ENCODE assay signal across 8 cellular contexts in genomic region chr7:99408347-99409191, GRCh38. TPM values are rescaled to one million over a fixed set of nuclear protein-coding genes. Genes with fewer than 3 reads are reported as not detected.
DNase-seq lines count a peak whose midpoint lies in the region; ATAC-seq and TF ChIP-seq lines count a peak whose summit lies in the region.

Gene BUD31, plus strand, starts transcription at chr7:99408969. Its CDS starts 2,124 bp downstream, at chr7:99411093.
A gene with protein sequence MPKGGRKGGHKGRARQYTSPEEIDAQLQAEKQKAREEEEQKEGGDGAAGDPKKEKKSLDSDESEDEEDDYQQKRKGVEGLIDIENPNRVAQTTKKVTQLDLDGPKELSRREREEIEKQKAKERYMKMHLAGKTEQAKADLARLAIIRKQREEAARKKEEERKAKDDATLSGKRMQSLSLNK (minus strand): TSS chr7:99408597. CDS start chr7:99408548, 49 bp downstream.

- H3K9me3 Mint-ChIP-seq in GM23338 (no peaks in the 10 kb centered on the region), natural killer cell (no peaks in the 10 kb centered on the region)
- no peaks in the 10 kb centered on the region for H3K9me3 Mint-ChIP-seq in activated T-helper 17 cell treated with anti-CD3 and anti-CD28 coated beads, Interleukin-2, amount 50 U/mL, for 72 hours

- H3K4me3 ChIP-seq in DOHH2 (ENCODE audit: low read length) (peak within 1 kb of the TSS; percentile 83), GM23338 (peak within 1 kb of the TSS; percentile 88), fibroblast of mammary gland (ENCODE audit: control insufficient read depth, low read depth, low read length) (peak within 1 kb of the TSS; percentile 98)

- H3K79me2 ChIP-seq in DOHH2 (ENCODE audit: control insufficient read depth, low read length) = peaks cover 94% of the 10 kb centered on the region
- peaks cover 70% of the 10 kb centered on the region for H3K79me2 ChIP-seq in GM23338 (replicated peaks; ENCODE audit: insufficient read depth)

- H4K20me1 ChIP-seq in DOHH2 (ENCODE audit: control insufficient read depth, insufficient read depth, low read depth, low read length) = peaks cover 32% of the 10 kb centered on the region; the same call in 1 of the 2 replicates
- peaks cover 56% of the 10 kb centered on the region for H4K20me1 ChIP-seq in GM23338 (replicated peaks; ENCODE audit: insufficient read depth)

- ATAC-seq in GM23338 (peak; percentile 92), natural killer cell (peak; percentile 84 to 95 (median 85))
- ATAC-seq in activated T-helper 17 cell treated with anti-CD3 and anti-CD28 coated beads, Interleukin-2, amount 50 U/mL, for 72 hours (replicated peaks) = peak; percentile 91

- H3K4me1 ChIP-seq in DOHH2 (ENCODE audit: control insufficient read depth, low read length) (peaks cover 33% of the 10 kb centered on the region), GM23338 (ENCODE audit: insufficient read depth) (peaks cover 21% of the 10 kb centered on the region)

- H3K27ac Mint-ChIP-seq in GM23338 (peak within 1 kb of the TSS; percentile 100), natural killer cell (peak within 1 kb of the TSS; percentile 93)
- peak within 1 kb of the TSS; percentile 98 for H3K27ac Mint-ChIP-seq in activated T-helper 17 cell treated with anti-CD3 and anti-CD28 coated beads, Interleukin-2, amount 50 U/mL, for 72 hours

- no peaks in the 10 kb centered on the region for H3K9me3 ChIP-seq in DOHH2 (ENCODE audit: control insufficient read depth, insufficient read depth, low read length)

- H3K4me3 Mint-ChIP-seq in GM23338 (peak within 1 kb of the TSS; percentile 95), natural killer cell (peak within 1 kb of the TSS; percentile 96)
- peak within 1 kb of the TSS; percentile 94 for H3K4me3 Mint-ChIP-seq in activated T-helper 17 cell treated with anti-CD3 and anti-CD28 coated beads, Interleukin-2, amount 50 U/mL, for 72 hours

- TF ChIP-seq CTCF in DOHH2 (IDR thresholded peaks at IDR 0.05; ENCODE audit: low read depth, low read length, poor library complexity, severe bottlenecking) = no peak
- TF ChIP-seq CTCF in GM23338 (conservative IDR thresholded peaks at IDR 0.05; ENCODE audit: low read depth in 2 of 2) = 0 out of 4 replicates have a peak, but pooled peaks of 1 of the 2 experiments have one; percentile 0
- no peak for TF ChIP-seq CTCF in fibroblast of mammary gland (conservative IDR thresholded peaks at IDR 0.05; ENCODE audit: control insufficient read depth, insufficient read depth, low read depth, low read length)
- no peak for TF ChIP-seq CTCF in natural killer cell (IDR thresholded peaks at IDR 0.05)

- H3K4me1 Mint-ChIP-seq in GM23338 (peaks cover 21% of the 10 kb centered on the region), natural killer cell (peaks cover 50 to 59% of the 10 kb centered on the region in 2 donors)
- H3K4me1 Mint-ChIP-seq in activated T-helper 17 cell treated with anti-CD3 and anti-CD28 coated beads, Interleukin-2, amount 50 U/mL, for 72 hours = peaks cover 24% of the 10 kb centered on the region

- intact Hi-C loops in natural killer cell (cut with micrococcal nuclease) = loop anchor here (1.0 to 5.0 kb wide), 6 partner anchors 16 to 144 kb away; partner anchors contain the start of genes ARPC1B, FAM200A, ZKSCAN5 and ZNF789

- H3K9me2 ChIP-seq in DOHH2 (replicated peaks; ENCODE audit: control insufficient read depth, low read length) (no peaks in the 10 kb centered on the region), GM23338 (ENCODE audit: insufficient read depth) (no peaks in the 10 kb centered on the region)

- H2AFZ ChIP-seq in GM23338 = no peak within 1 kb of the TSS

- DNase-seq in GM23338 (ENCODE audit: low spot score) = peak; percentile 96
- peak; percentile 95 for DNase-seq in LHCN-M2 (ENCODE audit: low read depth)
- DNase-seq in RPMI8226 = peak; percentile 96
- DNase-seq in fibroblast of mammary gland (ENCODE audit: low read depth) = peak; percentile 94
- DNase-seq in natural killer cell = peak; percentile 95
- DNase-seq in stimulated activated naive CD4-positive, alpha-beta T cell treated with Interleukin-2 at 50 U/mL for 16 hours (lab: John Stamatoyannopoulos, UW) = peak; percentile 93

- H3K4me2 ChIP-seq in DOHH2 (ENCODE audit: low read length) = peak within 1 kb of the TSS; percentile 85
- peak within 1 kb of the TSS; percentile 90 for H3K4me2 ChIP-seq in GM23338

- H3K36me3 Mint-ChIP-seq in GM23338 (ENCODE audit: low read depth) (peaks cover 62% of the 10 kb centered on the region), natural killer cell (peaks cover 6% of the 10 kb centered on the region)
- H3K36me3 Mint-ChIP-seq in activated T-helper 17 cell treated with anti-CD3 and anti-CD28 coated beads, Interleukin-2, amount 50 U/mL, for 72 hours (ENCODE audit: low read depth) = peaks cover 90% of the 10 kb centered on the region

- H3F3A ChIP-seq in DOHH2 (ENCODE audit: control insufficient read depth, insufficient read depth) = peaks cover 11% of the 10 kb centered on the region
- H3F3A ChIP-seq in GM23338 (replicated peaks; ENCODE audit: low read depth) = peaks cover 33% of the 10 kb centered on the region

- H3K36me3 ChIP-seq in DOHH2 (ENCODE audit: control insufficient read depth, low read length) (peaks cover 86% of the 10 kb centered on the region), GM23338 (ENCODE audit: insufficient read depth) (peaks cover 30% of the 10 kb centered on the region)

- H3K27ac ChIP-seq in DOHH2 (ENCODE audit: low read depth, low read length) (peak within 1 kb of the TSS; percentile 76), GM23338 (ENCODE audit: low read depth) (peak within 1 kb of the TSS; percentile 88)

- no peaks in the 10 kb centered on the region for H3K27me3 ChIP-seq in DOHH2 (ENCODE audit: control insufficient read depth, low read length)
- H3K27me3 ChIP-seq in GM23338 (ENCODE audit: insufficient read depth) = no peaks in the 10 kb centered on the region

- H3K27me3 Mint-ChIP-seq in GM23338 (ENCODE audit: insufficient read depth, low read depth, poor library complexity) (peaks cover 6% of the 10 kb centered on the region), natural killer cell (ENCODE audit: low read depth in 2 of 2) (no peaks in the 10 kb centered on the region)
- no peaks in the 10 kb centered on the region for H3K27me3 Mint-ChIP-seq in activated T-helper 17 cell treated with anti-CD3 and anti-CD28 coated beads, Interleukin-2, amount 50 U/mL, for 72 hours

TF ChIP-seq in GM23338, 12 proteins besides CTCF, POLR2A, EP300 and RAD21:
- TF ChIP-seq POLR2AphosphoS5 (IDR thresholded peaks at IDR 0.05; ENCODE audit: low read depth) = peak; percentile 82
- TF ChIP-seq ETS1 (IDR thresholded peaks at IDR 0.05) = peak; percentile 88
- no peak for TF ChIP-seq EZH2 (IDR thresholded peaks at IDR 0.05; ENCODE audit: low read depth, unreplicated experiment)
- TF ChIP-seq CREB1 (CRISPR knock-in tag; IDR thresholded peaks at IDR 0.05; ENCODE audit: low read depth) = peak; percentile 85

RNA-seq across cellular contexts. Expression of gene BUD31, which starts in this region (rescaled TPM):
- total RNA-seq in GM23338 (2014; rRNA removed; shearing (Covaris generic)) = 77.1 and 98.5 TPM in 2 replicates
- polyA plus RNA-seq in GM23338 (2016; fragmentation: Nextera tagmentation; extraction: Ambion mirVana) = 227 and 247 TPM in 2 replicates
- 128 and 139 TPM in 2 replicates for total RNA-seq in LHCN-M2 (2014; rRNA removed)
- polyA plus RNA-seq in LHCN-M2 (2012) = 118 TPM
- 100 to 1,000 TPM in 1 of 2 donors, 10 to 100 TPM in 1; 96.1 to 138 TPM for total RNA-seq in activated T-helper 17 cell treated with anti-CD3 and anti-CD28 coated beads, Interleukin-2, amount 50 U/mL, for 72 hours
- 100 to 1,000 TPM; 145 to 190 (median 187) TPM for total RNA-seq in natural killer cell

RNA-seq across cellular contexts. Expression of the second gene that starts in this region (rescaled TPM):
- 93.1 and 125 TPM in 2 replicates for total RNA-seq in GM23338 (2014; rRNA removed; shearing (Covaris generic))
- polyA plus RNA-seq in GM23338 (2016; fragmentation: Nextera tagmentation; extraction: Ambion mirVana) = 134 and 205 TPM in 2 replicates
- total RNA-seq in LHCN-M2 (2014; rRNA removed) = 233 and 265 TPM in 2 replicates
- 260 TPM for polyA plus RNA-seq in LHCN-M2 (2012)
- total RNA-seq in activated T-helper 17 cell treated with anti-CD3 and anti-CD28 coated beads, Interleukin-2, amount 50 U/mL, for 72 hours = 100 to 1,000 TPM in 1 of 2 donors, 10 to 100 TPM in 1; 73.7 to 129 TPM
- 10 to 100 TPM; 55.3 to 60.6 (median 59.3) TPM for total RNA-seq in natural killer cell

Comparison
In these comparisons a context has a peak if more than half of its experiments do, and no peak if none do; other contexts are left out.
1. Peak in every context shown above with its lines: DNase-seq, ATAC-seq, H3K4me3 ChIP-seq and H3K27ac ChIP-seq.